In genomic region chr10:100792544-100792943, GRCh38 we compare ENCODE assay signal across 31 cellular contexts. TPM values are rescaled to one million over a fixed set of nuclear protein-coding genes. Genes with fewer than 3 reads are reported as not detected.
"Had no signal": no experiment of that assay in that cellular context is flagged by ENCODE, and none has a peak within 500 bp of the region (broad histone marks: within the 10 kb centered on the region; RNA-seq: fewer than 3 reads in every experiment).

No MANE protein-coding gene starts in this region.

- H3K4me2 ChIP-seq: hepatocyte had no signal

- ATAC-seq: foreskin keratinocyte; gastroesophageal sphincter; heart left ventricle; left lobe of liver; mucosa of descending colon; natural killer cell treated with Interleukin-12 subunit alpha and Interleukin-12 subunit beta and Interleukin-15 and Interleukin-18, amount 100 ng/mL, for 72 hours; psoas muscle; right cardiac atrium had no signal

- H3K4me1 Mint-ChIP-seq: immature natural killer cell; memory B cell; naive B cell; stimulated activated effector memory CD8-positive, alpha-beta T cell treated with anti-CD3 and anti-CD28 coated beads, Interleukin-12 subunit alpha, Interleukin-12 subunit beta, amount 100 ng/mL, for 72 hours had no signal

- H3K9me3 Mint-ChIP-seq: immature natural killer cell; memory B cell; natural killer cell treated with Interleukin-12 subunit alpha and Interleukin-12 subunit beta and Interleukin-15 and Interleukin-18, amount 100 ng/mL, for 72 hours; stimulated activated effector memory CD8-positive, alpha-beta T cell treated with anti-CD3 and anti-CD28 coated beads, Interleukin-12 subunit alpha, Interleukin-12 subunit beta, amount 100 ng/mL, for 72 hours; type B pancreatic cell had no signal

- H3K27me3 ChIP-seq: testis had no signal

- H2AFZ ChIP-seq: hepatocyte had no signal

- H3K4me1 ChIP-seq: foreskin keratinocyte, heart left ventricle, psoas muscle, testis, tibial artery had no signal

- H3K27ac Mint-ChIP-seq: immature natural killer cell; memory B cell; naive B cell; natural killer cell treated with Interleukin-12 subunit alpha and Interleukin-12 subunit beta and Interleukin-15 and Interleukin-18, amount 100 ng/mL, for 72 hours; stimulated activated effector memory CD8-positive, alpha-beta T cell treated with anti-CD3 and anti-CD28 coated beads, Interleukin-12 subunit alpha, Interleukin-12 subunit beta, amount 100 ng/mL, for 72 hours; type B pancreatic cell had no signal

- DNase-seq: dorsolateral prefrontal cortex; effector CD4-positive, alpha-beta T cell; foreskin keratinocyte; heart left ventricle; immature natural killer cell; naive B cell; nucleus accumbens; psoas muscle; right cardiac atrium; sigmoid colon; stimulated activated CD4-positive, alpha-beta T cell treated with anti-CD3 and anti-CD28 coated beads, Interleukin-2, amount 100 ng/mL, for 24 hours; stimulated activated CD4-positive, alpha-beta T cell treated with anti-CD3 and anti-CD28 coated beads, Interleukin-4, amount 100 ng/mL, for 24 hours; stimulated activated naive CD4-positive, alpha-beta T cell treated with Interleukin-2 at 50 U/mL for 16 hours; substantia nigra; testis; tibial artery had no signal

- H3K9me3 ChIP-seq: esophagus muscularis mucosa, gastroesophageal sphincter, heart left ventricle, mucosa of descending colon, psoas muscle, sigmoid colon, testis, tibial artery had no signal

- H3K36me3 Mint-ChIP-seq: immature natural killer cell; memory B cell; naive B cell; natural killer cell treated with Interleukin-12 subunit alpha and Interleukin-12 subunit beta and Interleukin-15 and Interleukin-18, amount 100 ng/mL, for 72 hours; stimulated activated effector memory CD8-positive, alpha-beta T cell treated with anti-CD3 and anti-CD28 coated beads, Interleukin-12 subunit alpha, Interleukin-12 subunit beta, amount 100 ng/mL, for 72 hours; type B pancreatic cell had no signal

- H3K4me3 ChIP-seq: dorsolateral prefrontal cortex, esophagus muscularis mucosa, gastroesophageal sphincter, heart left ventricle, hepatocyte, lung, mucosa of descending colon, psoas muscle, sigmoid colon, testis, tibial artery had no signal

- H3K36me3 ChIP-seq: esophagus muscularis mucosa, gastroesophageal sphincter, heart left ventricle, sigmoid colon, tibial artery had no signal

- H3K79me2 ChIP-seq: hepatocyte had no signal

- H3K4me3 Mint-ChIP-seq: immature natural killer cell; memory B cell; naive B cell; natural killer cell treated with Interleukin-12 subunit alpha and Interleukin-12 subunit beta and Interleukin-15 and Interleukin-18, amount 100 ng/mL, for 72 hours; stimulated activated effector memory CD8-positive, alpha-beta T cell treated with anti-CD3 and anti-CD28 coated beads, Interleukin-12 subunit alpha, Interleukin-12 subunit beta, amount 100 ng/mL, for 72 hours; type B pancreatic cell had no signal

- H3K27ac ChIP-seq: dorsolateral prefrontal cortex, epithelial cell of prostate, esophagus muscularis mucosa, foreskin keratinocyte, gastroesophageal sphincter, heart left ventricle, hepatocyte, psoas muscle, sigmoid colon, testis, tibial artery had no signal

RNA-seq across cellular contexts. Expression of gene PAX2, which starts 47.2 kb away (rescaled TPM):
- total RNA-seq: esophagus muscularis mucosa; fibroblast of lung; foreskin keratinocyte; gastroesophageal sphincter; heart left ventricle; hepatocyte; liver; lung; mucosa of descending colon; natural killer cell treated with Interleukin-12 subunit alpha and Interleukin-12 subunit beta and Interleukin-15 and Interleukin-18, amount 100 ng/mL, for 72 hours; psoas muscle; right cardiac atrium; sigmoid colon; skeletal muscle tissue; urinary bladder had no signal
